Comparison of ENCODE assay signal across 28 cellular contexts in the genomic region with DNA sequence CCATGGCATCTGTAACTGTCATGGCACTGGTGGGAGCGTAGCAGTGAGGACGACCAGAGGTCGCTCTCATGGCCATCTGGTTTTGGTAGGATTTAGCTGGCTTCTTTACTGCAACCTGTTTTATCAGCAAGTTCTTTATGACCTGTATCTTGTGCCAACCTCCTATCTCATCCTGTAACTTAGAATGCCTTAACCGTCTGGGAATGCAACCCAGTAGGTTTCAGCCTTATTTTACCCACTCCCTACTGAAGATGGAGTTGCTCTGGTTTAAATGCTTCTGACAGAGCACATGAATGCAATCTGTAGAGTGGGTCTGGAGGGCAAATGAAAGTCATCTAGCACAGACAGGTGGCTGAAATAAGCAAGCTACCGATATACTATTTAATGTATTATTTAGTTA. TPM values are rescaled to one million over a fixed set of nuclear protein-coding genes. Genes with fewer than 3 reads are reported as not detected.
"Had no signal": no experiment of that assay in that cellular context is flagged by ENCODE, and none has a peak within 500 bp of the region (broad histone marks: within the 10 kb centered on the region; RNA-seq: fewer than 3 reads in every experiment).

No MANE protein-coding gene starts in this region.

- H3K36me3 ChIP-seq: brain microvascular endothelial cell, cardiac muscle cell, Peyer's patch, SJCRH30 had no signal

- DNase-seq: activated CD4-positive, alpha-beta T cell treated with anti-CD3 and anti-CD28 coated beads, Interleukin-2, amount 50 U/mL, for 4 hours; activated CD4-positive, CD25-positive, alpha-beta regulatory T cell treated with anti-CD3 and anti-CD28 coated beads, Interleukin-2, amount 50 U/mL, for 72 hours; activated CD8-positive, alpha-beta memory T cell treated with anti-CD3 and anti-CD28 coated beads, Interleukin-2, amount 50 U/mL, for 48 hours; activated effector memory CD4-positive, alpha-beta T cell treated with Interleukin-2 at 50 U/mL for 16 hours; activated naive CD4-positive, alpha-beta T cell treated with Interleukin-2 at 50 U/mL for 16 hours; activated naive CD8-positive, alpha-beta T cell treated with anti-CD3 and anti-CD28 coated beads, Interleukin-2, amount 50 U/mL, for 24 hours; activated T-cell treated with anti-CD3 and anti-CD28 coated beads, Interleukin-2, amount 50 U/mL, for 1 hour; amygdala; brain microvascular endothelial cell; NCI-H1092; NCI-H1930; NCI-H2171; NCI-H345; NCI-H526 treated with DMSO at 0.1 percent for 48 hours; Right ventricle myocardium superior; T-helper 9 cell had no signal

- H3K27me3 Mint-ChIP-seq: activated naive CD8-positive, alpha-beta T cell treated with anti-CD3 and anti-CD28 coated beads, Interleukin-2, amount 50 U/mL, for 24 hours had no signal

- H3K36me3 Mint-ChIP-seq: activated naive CD4-positive, alpha-beta T cell treated with anti-CD3 and anti-CD28 coated beads, Interleukin-2, amount 50 U/mL, for 72 hours; IgD-negative memory B cell; WTC11 had no signal

- H3K27me3 ChIP-seq: brain microvascular endothelial cell, cardiac muscle cell, Peyer's patch, SJCRH30 had no signal

- H3K4me3 ChIP-seq: cardiac muscle cell, Peyer's patch, SJCRH30 had no signal

- H3K9ac ChIP-seq: KMS-11 had no signal

- H3K4me2 ChIP-seq: KMS-11 had no signal

- H3K27ac Mint-ChIP-seq: activated CD8-positive, alpha-beta T cell treated with anti-CD3 and anti-CD28 coated beads, Interleukin-2, amount 10 ng/mL, durations not matched to agents 7 days and 5 days; activated naive CD4-positive, alpha-beta T cell treated with anti-CD3 and anti-CD28 coated beads, Interleukin-2, amount 50 U/mL, for 72 hours; activated naive CD8-positive, alpha-beta T cell treated with anti-CD3 and anti-CD28 coated beads, Interleukin-2, amount 50 U/mL, for 24 hours; activated T-helper 1 cell treated with anti-CD3 and anti-CD28 coated beads, Interleukin-12 subunit alpha, Interleukin-12 subunit beta, Interleukin-2, Interleukin-4 antibody, amounts not matched to agents 30 ng/mL and 10 ng/mL and 1 ng/mL, durations not matched to agents 14 hours and 24 hours and 36 hours; IgD-negative memory B cell; T-helper 1 cell treated with Interleukin-12 subunit alpha and Interleukin-12 subunit beta and Interleukin-4 antibody, amounts not matched to agents 30 μg/mL and 1 μg/mL, for 36 hours; WTC11 had no signal

- ATAC-seq: activated naive CD8-positive, alpha-beta T cell treated with anti-CD3 and anti-CD28 coated beads, Interleukin-2, amount 50 U/mL, for 24 hours had no signal

- H3K4me1 Mint-ChIP-seq: activated naive CD8-positive, alpha-beta T cell treated with anti-CD3 and anti-CD28 coated beads, Interleukin-2, amount 50 U/mL, for 24 hours; IgD-negative memory B cell had no signal

- H3K27ac ChIP-seq: brain microvascular endothelial cell, KMS-11, Peyer's patch, RWPE1 had no signal

- H3K9me3 Mint-ChIP-seq: activated naive CD4-positive, alpha-beta T cell treated with anti-CD3 and anti-CD28 coated beads, Interleukin-2, amount 50 U/mL, for 72 hours; activated naive CD8-positive, alpha-beta T cell treated with anti-CD3 and anti-CD28 coated beads, Interleukin-2, amount 50 U/mL, for 24 hours; activated T-helper 1 cell treated with anti-CD3 and anti-CD28 coated beads, Interleukin-12 subunit alpha, Interleukin-12 subunit beta, Interleukin-2, Interleukin-4 antibody, amounts not matched to agents 30 ng/mL and 10 ng/mL and 1 ng/mL, durations not matched to agents 14 hours and 24 hours and 36 hours; IgD-negative memory B cell; T-helper 1 cell treated with Interleukin-12 subunit alpha and Interleukin-12 subunit beta and Interleukin-4 antibody, amounts not matched to agents 30 μg/mL and 1 μg/mL, for 36 hours; WTC11 had no signal

- H3K9me3 ChIP-seq: Peyer's patch, SJCRH30 had no signal

- H3K4me1 ChIP-seq: Peyer's patch had no signal

- H3K4me3 Mint-ChIP-seq: activated CD8-positive, alpha-beta T cell treated with anti-CD3 and anti-CD28 coated beads, Interleukin-2, amount 10 ng/mL, durations not matched to agents 7 days and 5 days; activated naive CD8-positive, alpha-beta T cell treated with anti-CD3 and anti-CD28 coated beads, Interleukin-2, amount 50 U/mL, for 24 hours; activated T-helper 1 cell treated with anti-CD3 and anti-CD28 coated beads, Interleukin-12 subunit alpha, Interleukin-12 subunit beta, Interleukin-2, Interleukin-4 antibody, amounts not matched to agents 30 ng/mL and 10 ng/mL and 1 ng/mL, durations not matched to agents 14 hours and 24 hours and 36 hours; T-helper 1 cell treated with Interleukin-12 subunit alpha and Interleukin-12 subunit beta and Interleukin-4 antibody, amounts not matched to agents 30 μg/mL and 1 μg/mL, for 36 hours; WTC11 had no signal

RNA-seq across cellular contexts. Expression of gene OPN4, which starts 55.3 kb away (rescaled TPM):
- total RNA-seq: activated CD8-positive, alpha-beta T cell treated with anti-CD3 and anti-CD28 coated beads, Interleukin-2, amount 10 ng/mL, durations not matched to agents 7 days and 5 days; activated naive CD4-positive, alpha-beta T cell treated with anti-CD3 and anti-CD28 coated beads, Interleukin-2, amount 50 U/mL, for 72 hours; activated T-helper 1 cell treated with anti-CD3 and anti-CD28 coated beads, Interleukin-12 subunit alpha, Interleukin-12 subunit beta, Interleukin-2, Interleukin-4 antibody, amounts not matched to agents 30 ng/mL and 10 ng/mL and 1 ng/mL, durations not matched to agents 14 hours and 24 hours and 36 hours; MCF 10A; Peyer's patch; SJCRH30; WTC11 had no signal
- polyA plus RNA-seq: cardiac muscle cell, IgD-negative memory B cell had no signal
